ENCODE assay signal across 9 cellular contexts in the genomic region with DNA sequence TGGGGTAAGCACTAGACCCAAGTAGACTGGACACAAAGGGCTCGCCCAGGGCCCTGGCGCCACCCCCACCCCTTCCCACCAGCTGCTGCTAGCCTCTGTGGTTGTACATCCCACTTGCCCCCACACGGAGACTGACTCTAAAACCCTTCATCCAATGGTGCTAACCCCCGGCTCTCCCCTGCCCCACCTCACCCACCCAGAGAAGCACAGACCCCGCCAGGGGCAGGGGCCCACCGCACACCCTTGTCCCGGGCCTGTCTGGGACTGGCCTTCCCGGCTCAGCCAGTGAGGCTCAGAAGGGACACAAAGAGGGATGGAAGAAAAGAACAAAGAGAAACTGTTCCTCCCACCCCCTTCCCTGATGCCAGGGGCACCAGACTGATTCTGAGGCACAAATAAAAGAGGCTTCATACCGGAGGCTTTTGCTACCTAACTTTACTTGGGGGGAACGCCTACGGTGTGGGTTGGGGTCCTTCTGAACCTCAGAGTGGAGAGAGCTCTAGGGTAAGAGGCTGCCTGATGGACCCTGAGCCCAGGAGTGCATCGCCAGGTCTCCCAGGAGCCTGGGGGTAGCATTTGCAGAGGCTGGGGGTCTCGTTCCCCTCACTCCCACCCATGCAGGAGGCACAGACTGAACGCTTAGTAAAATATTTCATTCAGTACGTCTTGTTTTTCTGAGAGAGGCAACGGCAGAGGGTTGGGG. TPM values are rescaled to one million over a fixed set of nuclear protein-coding genes. Genes with fewer than 3 reads are reported as not detected.
DNase-seq lines count a peak whose midpoint lies in the region; ATAC-seq and TF ChIP-seq lines count a peak whose summit lies in the region.
"Had no signal": no experiment of that assay in that cellular context is flagged by ENCODE, and none has a peak within 500 bp of the region (broad histone marks: within the 10 kb centered on the region; RNA-seq: fewer than 3 reads in every experiment).

No MANE protein-coding gene starts in this region.

- in situ Hi-C loops in brain microvascular endothelial cell (cut with HindIII; ENCODE audit: low pct_ligation_motif_present, low sequenced_read_pairs), result no loop called here

- BruUV-seq in PC-9 (replicated peaks; lab: Mats Ljungman, UMichigan), result TSS peak; percentile 47

- no peaks in the 10 kb centered on the region for H3K27me3 ChIP-seq in CD8-positive, alpha-beta memory T cell (ENCODE audit: insufficient read depth, low read length, poor library complexity, severe bottlenecking)
- H3K27me3 ChIP-seq in PC-9 (ENCODE audit: insufficient read depth, low read depth) (no peaks in the 10 kb centered on the region), osteoblast (ENCODE audit: insufficient read depth, low read length) (no peaks in the 10 kb centered on the region), uterus (peaks cover 0 to 11% of the 10 kb centered on the region in 2 donors), brain microvascular endothelial cell (replicated peaks) (no peaks in the 10 kb centered on the region)

- H3K9me3 ChIP-seq in CD8-positive, alpha-beta memory T cell (ENCODE audit: low read length), result no peaks in the 10 kb centered on the region
- H3K9me3 ChIP-seq in PC-9 (ENCODE audit: insufficient read depth, low read depth) (no peaks in the 10 kb centered on the region), osteoblast (ENCODE audit: low read depth, low read length) (no peaks in the 10 kb centered on the region), uterus (no peaks in the 10 kb centered on the region)

- intact Hi-C loops in PC-9 (cut with micrococcal nuclease; ENCODE audit: unreplicated experiment) (no loop called here), uterus (cut with DNase I; ENCODE audit: low total_unique reads) (no loop called here)

- H3K27ac Mint-ChIP-seq in CD8-positive, alpha-beta memory T cell, result peak overlapping the region; percentile 88 to 97 (median 96)

- H3K4me1 Mint-ChIP-seq in CD8-positive, alpha-beta memory T cell, result peaks cover 33 to 47% (median 34%) of the 10 kb centered on the region in 3 donors

- no peaks in the 10 kb centered on the region for H3K9me2 ChIP-seq in PC-9 (ENCODE audit: insufficient read depth)

- H3K27me3 Mint-ChIP-seq in CD8-positive, alpha-beta memory T cell, result no peaks in the 10 kb centered on the region

- H3K27ac ChIP-seq in CD8-positive, alpha-beta memory T cell (ENCODE audit: low read depth, low read length), result no peak overlapping the region
- H3K27ac ChIP-seq in PC-9 (no peak overlapping the region), osteoblast (ENCODE audit: low read depth, low read length) (no peak overlapping the region), uterus (no peak overlapping the region), brain microvascular endothelial cell (no peak overlapping the region)

- TF ChIP-seq CTCF in PC-9 (conservative IDR thresholded peaks at IDR 0.05) (no peak), osteoblast (IDR thresholded peaks at IDR 0.05; ENCODE audit: extremely low read depth, low read depth, low read length) (no peak), uterus (IDR thresholded peaks at IDR 0.05) (no peak), brain microvascular endothelial cell (IDR thresholded peaks at IDR 0.05; ENCODE audit: low read depth, low read length, missing control alignments) (no peak)

- H3K9me3 Mint-ChIP-seq in CD8-positive, alpha-beta memory T cell, result no peaks in the 10 kb centered on the region

- peaks cover 40% of the 10 kb centered on the region for H3K4me1 ChIP-seq in CD8-positive, alpha-beta memory T cell (ENCODE audit: insufficient read depth, low read length)
- H3K4me1 ChIP-seq in PC-9 (replicated peaks; ENCODE audit: insufficient read depth), result peaks cover 7% of the 10 kb centered on the region
- H3K4me1 ChIP-seq in osteoblast (ENCODE audit: insufficient read depth, low read length), result peaks cover 12% of the 10 kb centered on the region
- H3K4me1 ChIP-seq in uterus, result peaks cover 0 to 26% of the 10 kb centered on the region in 2 donors

- H3K4me3 Mint-ChIP-seq in CD8-positive, alpha-beta memory T cell, result peak overlapping the region; percentile 91 to 97 (median 93)

- no peak for DNase-seq in CD8-positive, alpha-beta memory T cell
- DNase-seq in PC-9, result no peak
- peak; percentile 75 for DNase-seq in ecto neural progenitor cell (ENCODE audit: low spot score)
- peak; percentile 58 for DNase-seq in osteoblast (ENCODE audit: insufficient read length, low spot score, missing footprints)
- DNase-seq in uterus, result no peak
- DNase-seq in brain microvascular endothelial cell, result no peak
- no peak for DNase-seq in middle frontal gyrus (ENCODE audit: extremely low spot score, low spot score)
- DNase-seq: NCI-H1436 had no signal

- TF ChIP-seq POLR2A in uterus (IDR thresholded peaks at IDR 0.05), result no peak

- H3F3A ChIP-seq in PC-9 (ENCODE audit: insufficient read depth, low read depth), result no peaks in the 10 kb centered on the region; the same call in 1 of the 2 replicates

- POLR2A ChIA-PET in CD8-positive, alpha-beta memory T cell (lab: Charles Lee), result interaction anchor here (0.5 to 3.9 kb wide), 10 partner anchors 11 to 147 kb away, joined by 3 to 18 read pairs (median 6); partner anchors contain the start of genes ABHD15 and ANKRD13B
- POLR2A ChIA-PET in PC-9 (lab: Charles Lee; ENCODE audit: unreplicated experiment), result no interaction called here

- H3K4me3 ChIP-seq in CD8-positive, alpha-beta memory T cell (ENCODE audit: low read length), result peak overlapping the region; percentile 72
- no peak overlapping the region for H3K4me3 ChIP-seq in PC-9
- no peak overlapping the region for H3K4me3 ChIP-seq in osteoblast (ENCODE audit: insufficient read depth, low read length)
- no peak overlapping the region for H3K4me3 ChIP-seq in uterus
- H3K4me3 ChIP-seq in brain microvascular endothelial cell (ENCODE audit: low read depth, low read length), result no peak overlapping the region

- H3K36me3 ChIP-seq in CD8-positive, alpha-beta memory T cell (ENCODE audit: insufficient read depth, low read length), result no peaks in the 10 kb centered on the region
- H3K36me3 ChIP-seq in PC-9 (ENCODE audit: low read depth) (no peaks in the 10 kb centered on the region), osteoblast (ENCODE audit: insufficient read depth, low read length) (no peaks in the 10 kb centered on the region), uterus (no peaks in the 10 kb centered on the region), brain microvascular endothelial cell (replicated peaks) (no peaks in the 10 kb centered on the region)

- H3K79me2 ChIP-seq in PC-9 (ENCODE audit: low read depth), result no peaks in the 10 kb centered on the region
- H3K79me2 ChIP-seq in osteoblast (ENCODE audit: insufficient read depth, low read length), result no peaks in the 10 kb centered on the region

- CTCF ChIA-PET in CD8-positive, alpha-beta memory T cell (lab: Charles Lee), result interaction anchor here (0.9 to 13.2 kb wide), 10 partner anchors 9 to 316 kb away, joined by 3 to 436 read pairs (median 10); partner anchors contain the start of genes ABHD15, ANKRD13B, GIT1 and SSH2
- CTCF ChIA-PET in PC-9 (lab: Charles Lee), result no interaction called here

- H3K4me2 ChIP-seq in PC-9 (no peak overlapping the region), osteoblast (ENCODE audit: insufficient read depth, low read length) (no peak overlapping the region)

- H3K36me3 Mint-ChIP-seq in CD8-positive, alpha-beta memory T cell, result no peaks in the 10 kb centered on the region

- H4K20me1 ChIP-seq in PC-9 (ENCODE audit: insufficient read depth) (no peaks in the 10 kb centered on the region), osteoblast (ENCODE audit: insufficient read depth, low read length) (peaks cover 3% of the 10 kb centered on the region)

- ATAC-seq in HG03565 (IDR thresholded peaks at IDR 0.05; ENCODE audit: unreplicated experiment), result no peak

- no peak overlapping the region for H2AFZ ChIP-seq in PC-9
- no peak overlapping the region for H2AFZ ChIP-seq in osteoblast (ENCODE audit: low read length)

RNA-seq across cellular contexts. Expression of gene CORO6, which starts 8.2 kb away (rescaled TPM):
- 1 to 10 TPM; 2.5 to 2.9 TPM for total RNA-seq in CD8-positive, alpha-beta memory T cell
- 0.17 TPM for polyA plus RNA-seq in CD8-positive, alpha-beta memory T cell
- 35.0 and 52.1 TPM in 2 replicates for total RNA-seq in PC-9 (2021)
- 12.7 and 20.3 TPM in 2 replicates for total RNA-seq in osteoblast
- 1 to 10 TPM; 3.8 to 7.8 (median 5.1) TPM for total RNA-seq in uterus

RNA-seq across cellular contexts. Expression of gene ANKRD13B, which starts 21.6 kb away (rescaled TPM):
- total RNA-seq in CD8-positive, alpha-beta memory T cell, result 10 to 100 TPM; 20.8 to 21.8 TPM
- polyA plus RNA-seq in CD8-positive, alpha-beta memory T cell, result 0.35 TPM
- total RNA-seq in PC-9 (2021) (28.4 and 43.2 TPM in 2 replicates), osteoblast (13.0 and 18.5 TPM in 2 replicates), uterus (10 to 100 TPM in 3 of 4 donors, 1 to 10 TPM in 1; 2.8 to 17.0 (median 12.7) TPM)

RNA-seq across cellular contexts. Expression of gene GIT1, which starts 25.0 kb away (rescaled TPM):
- total RNA-seq in CD8-positive, alpha-beta memory T cell, result 10 to 100 TPM; 69.7 to 69.8 TPM
- polyA plus RNA-seq in CD8-positive, alpha-beta memory T cell, result 25.7 TPM
- total RNA-seq in PC-9 (2021) (84.8 and 100 TPM in 2 replicates), osteoblast (31.8 and 34.4 TPM in 2 replicates), uterus (10 to 100 TPM; 13.1 to 75.0 (median 22.9) TPM)

RNA-seq across cellular contexts. Expression of gene TP53I13, which starts 46.0 kb away (rescaled TPM):
- 10 to 100 TPM; 71.3 to 75.5 TPM for total RNA-seq in CD8-positive, alpha-beta memory T cell
- 33.1 TPM for polyA plus RNA-seq in CD8-positive, alpha-beta memory T cell
- total RNA-seq in PC-9 (2021) (46.9 and 68.8 TPM in 2 replicates), osteoblast (57.2 and 57.5 TPM in 2 replicates), uterus (10 to 100 TPM; 35.6 to 50.3 (median 45.1) TPM)

RNA-seq across cellular contexts. Expression of gene ABHD15, which starts 47.7 kb away (rescaled TPM):
- total RNA-seq in CD8-positive, alpha-beta memory T cell, result 10 to 100 TPM; 18.3 to 19.3 TPM
- 22.6 TPM for polyA plus RNA-seq in CD8-positive, alpha-beta memory T cell
- 12.9 and 14.8 TPM in 2 replicates for total RNA-seq in PC-9 (2021)
- total RNA-seq in osteoblast, result 8.8 and 9.4 TPM in 2 replicates
- 10 to 100 TPM in 1 of 4 donors, 1 to 10 TPM in 2, under 1 TPM in 1; 0.26 to 11.4 (median 4.4) TPM for total RNA-seq in uterus

Comparison
In these comparisons a context has a peak if more than half of its experiments do, and no peak if none do; other contexts are left out.
1. DNase-seq: peak in ecto neural progenitor cell (single experiment) and osteoblast (single experiment); none in CD8-positive, alpha-beta memory T cell (0 of 5), PC-9 (0 of 2), uterus (0 of 2), brain microvascular endothelial cell (single experiment) and middle frontal gyrus (single experiment).